10 cellular contexts compared by ENCODE assay signal in genomic region chr10:13001887-13002212, GRCh38. TPM values are rescaled to one million over a fixed set of nuclear protein-coding genes. Genes with fewer than 3 reads are reported as not detected.
DNase-seq lines count a peak whose midpoint lies in the region; ATAC-seq, FAIRE-seq and TF ChIP-seq lines count a peak whose summit lies in the region.
"Had no signal": no experiment of that assay in that cellular context is flagged by ENCODE, and none has a peak within 500 bp of the region (broad histone marks: within the 10 kb centered on the region; RNA-seq: fewer than 3 reads in every experiment).

No MANE protein-coding gene starts in this region.

- POLR2A ChIA-PET in H1 (lab: Charles Lee; ENCODE audit: partially characterized antibody) = no interaction called here
- POLR2A ChIA-PET in CD8-positive, alpha-beta T cell (lab: Charles Lee) = no interaction called here

- no peak overlapping the region for H3K23ac ChIP-seq in H1 (ENCODE audit: insufficient read length)

- H4K5ac ChIP-seq in H1 (ENCODE audit: insufficient read length, low read depth, low read length) = no peak overlapping the region

- no peak overlapping the region for H3K9ac ChIP-seq in H1 (replicated peaks in 1 of 4; ENCODE audit: extremely low read depth in 1 of 4, low read depth in 3 of 4, low read length in 3 of 4)

- no peaks in the 10 kb centered on the region for H3K36me3 ChIP-seq in H1 (ENCODE audit: control insufficient read depth in 2 of 4, insufficient read depth in 4 of 4, low read length in 3 of 4)
- H3K36me3 ChIP-seq in upper lobe of left lung = no peaks in the 10 kb centered on the region
- H3K36me3 ChIP-seq in CD8-positive, alpha-beta T cell (ENCODE audit: insufficient read depth, low read length) = no peaks in the 10 kb centered on the region

- TF ChIP-seq RAD21 in H1 (IDR thresholded peaks at IDR 0.05 in 1 of 2, conservative IDR thresholded peaks at IDR 0.05 in 1 of 2; ENCODE audit: low read depth in 2 of 2, low read length in 2 of 2) = 0 out of 4 replicates have a peak, but pooled peaks of 1 of the 2 experiments have one; percentile 6

- H2BK15ac ChIP-seq in H1 (ENCODE audit: low read length) = no peak overlapping the region

- H3K79me2 ChIP-seq in H1 (ENCODE audit: control insufficient read depth in 1 of 2, insufficient read depth in 2 of 2, low read length in 2 of 2) = no peaks in the 10 kb centered on the region

- H3K23me2 ChIP-seq in H1 (ENCODE audit: low read depth, low read length) = peaks cover 4% of the 10 kb centered on the region

- no peak overlapping the region for H2BK120ac ChIP-seq in H1 (replicated peaks; ENCODE audit: low read depth, low read length)

- no peak overlapping the region for H3K4ac ChIP-seq in H1 (replicated peaks; ENCODE audit: insufficient read length, low read depth, low read length)

- CTCF ChIA-PET in H1 (lab: Charles Lee; ENCODE audit: partially characterized antibody) = interaction anchor here (0.7 to 1.2 kb wide), 4 partner anchors 22 to 122 kb away, joined by 3 to 4 read pairs (median 3); no protein-coding TSS in a partner anchor
- CTCF ChIA-PET in CD8-positive, alpha-beta T cell (lab: Charles Lee) = no interaction called here

- no peaks in the 10 kb centered on the region for H3K9me3 Mint-ChIP-seq in activated naive CD8-positive, alpha-beta T cell (ENCODE audit: low read depth)
- no peaks in the 10 kb centered on the region for H3K9me3 Mint-ChIP-seq in activated naive CD8-positive, alpha-beta T cell treated with anti-CD3 and anti-CD28 coated beads for 36 hours
- H3K9me3 Mint-ChIP-seq in nephron = no peaks in the 10 kb centered on the region
- no peaks in the 10 kb centered on the region for H3K9me3 Mint-ChIP-seq in CD8-positive, alpha-beta T cell

- H3K4me2 ChIP-seq in H1 (ENCODE audit: insufficient read depth in 1 of 2, low read depth in 2 of 2, low read length in 2 of 2) = peak overlapping the region; percentile 68 to 79

- no peak for FAIRE-seq in H1 (lab: Jason Lieb, UNC)

- no peak overlapping the region for H3K14ac ChIP-seq in H1 (ENCODE audit: insufficient read length)

- TF ChIP-seq EP300 in H1 (IDR thresholded peaks at IDR 0.05; ENCODE audit: borderline replicate concordance in 1 of 2, low read depth in 2 of 2, low read length in 2 of 2) = no peak
- TF ChIP-seq EP300 in upper lobe of left lung (IDR thresholded peaks at IDR 0.05) = no peak

- H4K8ac ChIP-seq in H1 (ENCODE audit: extremely low read depth, insufficient read depth, low read length) = no peak overlapping the region

- H3K4me3 ChIP-seq in H1 (ENCODE audit: extremely low read depth in 1 of 4, insufficient read depth in 2 of 4, low read depth in 3 of 4, low read length in 4 of 4) (peak overlapping the region; percentile 43 to 63 (median 45)), upper lobe of left lung (peak overlapping the region in 3 of 4 donors; percentile 41 to 49 (median 43))
- no peak overlapping the region for H3K4me3 ChIP-seq in CD8-positive, alpha-beta T cell (ENCODE audit: low read depth, low read length)

- peaks cover 45% of the 10 kb centered on the region for H3K27me3 Mint-ChIP-seq in activated naive CD8-positive, alpha-beta T cell
- peaks cover 51% of the 10 kb centered on the region for H3K27me3 Mint-ChIP-seq in activated naive CD8-positive, alpha-beta T cell treated with anti-CD3 and anti-CD28 coated beads for 36 hours
- H3K27me3 Mint-ChIP-seq in nephron (ENCODE audit: low read depth) = peaks cover 23% of the 10 kb centered on the region
- H3K27me3 Mint-ChIP-seq in CD8-positive, alpha-beta T cell (ENCODE audit: low read depth) = peaks cover 56% of the 10 kb centered on the region

- H3K4me1 ChIP-seq in H1 (replicated peaks in 1 of 4; ENCODE audit: control insufficient read depth in 3 of 4, insufficient read depth in 4 of 4, low read length in 3 of 4) (no peaks in the 10 kb centered on the region; a peak in 1 of 7 replicates), upper lobe of left lung (peaks cover 0 to 12% (median 2%) of the 10 kb centered on the region in 4 donors)
- H3K4me1 ChIP-seq in CD8-positive, alpha-beta T cell (ENCODE audit: insufficient read depth, low read length) = no peaks in the 10 kb centered on the region

- intact Hi-C loops in CD8-positive, alpha-beta T cell (cut with DNase I, micrococcal nuclease) = no loop called here

- no peak overlapping the region for H3K56ac ChIP-seq in H1 (replicated peaks; ENCODE audit: insufficient read length, low read depth, low read length)

- 16% methylated on average over 9 of the region's 9 CpGs; no CpG with 5 or more reads in 1 of the 2 experiments for WGBS in H1 (ENCODE audit: extremely low coverage in 1 of 2, insufficient coverage in 1 of 2, insufficient read length in 1 of 2, insufficient replicate concordance in 2 of 2, low coverage in 1 of 2, low lambda C conversion rate in 2 of 2, missing lambda C conversion rate in 1 of 2), 2 experiments
- WGBS in upper lobe of left lung, 2 donors = 8 to 10% methylated on average over 7 to 9 of the region's 9 CpGs

- H3K4me3 Mint-ChIP-seq in activated naive CD8-positive, alpha-beta T cell = peak overlapping the region; percentile 30
- no peak overlapping the region for H3K4me3 Mint-ChIP-seq in activated naive CD8-positive, alpha-beta T cell treated with anti-CD3 and anti-CD28 coated beads for 36 hours
- peak overlapping the region; percentile 67 to 85 (median 80) for H3K4me3 Mint-ChIP-seq in nephron
- no peak overlapping the region for H3K4me3 Mint-ChIP-seq in CD8-positive, alpha-beta T cell

- H3K27ac ChIP-seq in H1 (ENCODE audit: low read depth, low read length) (no peak overlapping the region), upper lobe of left lung (no peak overlapping the region)
- no peak overlapping the region for H3K27ac ChIP-seq in CD8-positive, alpha-beta T cell (ENCODE audit: low read depth, low read length)

- no peak overlapping the region for H2AFZ ChIP-seq in H1 (ENCODE audit: low read length)

- H4K20me1 ChIP-seq in H1 (replicated peaks in 1 of 2; ENCODE audit: control insufficient read depth in 1 of 2, insufficient read depth in 2 of 2, low read length in 2 of 2) = no peaks in the 10 kb centered on the region

- H3K36me3 Mint-ChIP-seq in activated naive CD8-positive, alpha-beta T cell = no peaks in the 10 kb centered on the region
- no peaks in the 10 kb centered on the region for H3K36me3 Mint-ChIP-seq in activated naive CD8-positive, alpha-beta T cell treated with anti-CD3 and anti-CD28 coated beads for 36 hours
- no peaks in the 10 kb centered on the region for H3K36me3 Mint-ChIP-seq in nephron (ENCODE audit: low read depth)
- no peaks in the 10 kb centered on the region for H3K36me3 Mint-ChIP-seq in CD8-positive, alpha-beta T cell

- no peaks in the 10 kb centered on the region for H3K9me3 ChIP-seq in H1 (ENCODE audit: insufficient read depth in 2 of 2, low read depth in 1 of 2, low read length in 1 of 2)
- no peaks in the 10 kb centered on the region for H3K9me3 ChIP-seq in upper lobe of left lung
- no peaks in the 10 kb centered on the region for H3K9me3 ChIP-seq in CD8-positive, alpha-beta T cell (ENCODE audit: low read length)

- no peaks in the 10 kb centered on the region; the same call in 1 of the 2 replicates for H3K79me1 ChIP-seq in H1 (ENCODE audit: low read depth, low read length)

- H2AK5ac ChIP-seq in H1 (ENCODE audit: low read depth, low read length) = no peak overlapping the region

- no peak for TF ChIP-seq CTCF in H1 (IDR thresholded peaks at IDR 0.05; ENCODE audit: control extremely low read depth in 1 of 3, insufficient read depth in 1 of 3, low read depth in 1 of 3, low read length in 3 of 3)
- TF ChIP-seq CTCF in nephron (IDR thresholded peaks at IDR 0.05; ENCODE audit: unreplicated experiment in 3 of 3) = no peak
- no peak for TF ChIP-seq CTCF in upper lobe of left lung (IDR thresholded peaks at IDR 0.05)
- no peak for TF ChIP-seq CTCF in CD8-positive, alpha-beta T cell (IDR thresholded peaks at IDR 0.05)

- H3K27ac Mint-ChIP-seq in activated naive CD8-positive, alpha-beta T cell = no peak overlapping the region
- no peak overlapping the region for H3K27ac Mint-ChIP-seq in activated naive CD8-positive, alpha-beta T cell treated with anti-CD3 and anti-CD28 coated beads for 36 hours
- peak overlapping the region in 2 of 3 experiments; percentile 52 to 71 for H3K27ac Mint-ChIP-seq in nephron
- H3K27ac Mint-ChIP-seq in CD8-positive, alpha-beta T cell = no peak overlapping the region

- ATAC-seq in upper lobe of left lung (ENCODE audit: low FRiP score in 2 of 2) (no peak), HG02970 (IDR thresholded peaks at IDR 0.05; ENCODE audit: low FRiP score, unreplicated experiment) (no peak)
- ATAC-seq in CD8-positive, alpha-beta T cell = no peak

- no peak overlapping the region for H2BK5ac ChIP-seq in H1 (ENCODE audit: low read depth, low read length)

- no peak overlapping the region for H2BK12ac ChIP-seq in H1 (ENCODE audit: low read depth, low read length)

- TF ChIP-seq POLR2A in H1 (IDR thresholded peaks at IDR 0.05; ENCODE audit: control extremely low read depth in 1 of 2, low read depth in 2 of 2, low read length in 2 of 2) (no peak), upper lobe of left lung (IDR thresholded peaks at IDR 0.05) (no peak)

- no peak overlapping the region for H2BK20ac ChIP-seq in H1 (ENCODE audit: low read length)

- H3K27me3 ChIP-seq in H1 (replicated peaks in 1 of 4; ENCODE audit: control insufficient read depth in 3 of 4, extremely low read depth in 1 of 4, insufficient read depth in 3 of 4, low read length in 3 of 4) (peaks cover 9 to 32% (median 22%) of the 10 kb centered on the region in 4 experiments), upper lobe of left lung (peaks cover 0 to 10% (median 0%) of the 10 kb centered on the region in 4 donors)
- H3K27me3 ChIP-seq in CD8-positive, alpha-beta T cell (ENCODE audit: insufficient read depth, low read length) = peaks cover 7% of the 10 kb centered on the region

- no peak overlapping the region for H4K91ac ChIP-seq in H1 (replicated peaks; ENCODE audit: insufficient read length, low read length)

- peaks cover 13% of the 10 kb centered on the region for H3K4me1 Mint-ChIP-seq in activated naive CD8-positive, alpha-beta T cell (ENCODE audit: low read depth)
- H3K4me1 Mint-ChIP-seq in activated naive CD8-positive, alpha-beta T cell treated with anti-CD3 and anti-CD28 coated beads for 36 hours = no peaks in the 10 kb centered on the region
- peaks cover 31% of the 10 kb centered on the region for H3K4me1 Mint-ChIP-seq in nephron
- H3K4me1 Mint-ChIP-seq in CD8-positive, alpha-beta T cell (ENCODE audit: low read depth) = peaks cover 9% of the 10 kb centered on the region

- no peak for DNase-seq in activated naive CD8-positive, alpha-beta T cell treated with anti-CD3 and anti-CD28 coated beads for 36 hours
- DNase-seq in H1 (ENCODE audit: low read depth in 1 of 2, low spot score in 2 of 2) (no peak), upper lobe of left lung (no peak), Kasumi-1 (lab: John Stamatoyannopoulos, UW) (no peak)
- no peak for DNase-seq in CD8-positive, alpha-beta T cell
- DNase-seq: activated effector memory CD4-positive, alpha-beta T cell treated with Interleukin-2 at 50 U/mL for 16 hours; GF-D8 had no signal

- no peak overlapping the region for H3K18ac ChIP-seq in H1 (ENCODE audit: extremely low read depth, low read length)

RNA-seq across cellular contexts. Expression of gene CCDC3, which starts 0.3 kb away (rescaled TPM):
- under 1 TPM; 0.06 to 0.14 TPM for total RNA-seq in activated naive CD8-positive, alpha-beta T cell treated with anti-CD3 and anti-CD28 coated beads for 36 hours
- 3.7 and 3.8 TPM in 2 replicates for total RNA-seq in H1 (2021; fragmentation: NEBNext Ultra II Directional; extraction: Animal tissue kit (Norgen Biotek cat#: 25700))
- polyA plus RNA-seq in H1 (2011; rRNA removed) = 3.2 and 3.4 TPM in 2 replicates
- 3.0 TPM for polyA plus RNA-seq in H1 (2011; cell fraction: cytosol; rRNA removed)
- polyA plus RNA-seq in H1 (2011; cell fraction: nucleus; rRNA removed) = 2.2 TPM
- polyA plus RNA-seq in H1 (2012, experiment 1 of 2) = 2.0 to 2.3 TPM (median 2.1 TPM) in 4 replicates
- 3.0 TPM for polyA plus RNA-seq in H1 (2012, experiment 2 of 2)
- polyA plus RNA-seq in H1 (2013, experiment 1 of 2) = 1.5 TPM
- polyA plus RNA-seq in H1 (2013, experiment 2 of 2) = 1.7 TPM
- polyA minus RNA-seq in H1 (2011; rRNA and poly(A)+ RNA removed) = 1.9 and 2.0 TPM in 2 replicates
- polyA minus RNA-seq in H1 (2011; cell fraction: cytosol; rRNA and poly(A)+ RNA removed) = 1.7 TPM
- polyA minus RNA-seq in H1 (2011; cell fraction: nucleus; rRNA and poly(A)+ RNA removed) = 1.9 TPM
- total RNA-seq in upper lobe of left lung = 10 to 100 TPM in 1 of 6 donors, 1 to 10 TPM in 4, under 1 TPM in 1; 0.98 to 13.1 (median 5.7) TPM
- total RNA-seq in CD8-positive, alpha-beta T cell = not detected

Comparison
In these comparisons a context has a peak if more than half of its experiments do, and no peak if none do; other contexts are left out.
1. H3K4me3 Mint-ChIP-seq: peak in activated naive CD8-positive, alpha-beta T cell (single experiment) and nephron (3 of 3); none in activated naive CD8-positive, alpha-beta T cell treated with anti-CD3 and anti-CD28 coated beads for 36 hours (single experiment) and CD8-positive, alpha-beta T cell (single experiment).
2. H3K27ac Mint-ChIP-seq: peak in nephron (2 of 3); none in activated naive CD8-positive, alpha-beta T cell (single experiment), activated naive CD8-positive, alpha-beta T cell treated with anti-CD3 and anti-CD28 coated beads for 36 hours (single experiment) and CD8-positive, alpha-beta T cell (single experiment).